ENCODE assay signal across 38 cellular contexts in the genomic region with DNA sequence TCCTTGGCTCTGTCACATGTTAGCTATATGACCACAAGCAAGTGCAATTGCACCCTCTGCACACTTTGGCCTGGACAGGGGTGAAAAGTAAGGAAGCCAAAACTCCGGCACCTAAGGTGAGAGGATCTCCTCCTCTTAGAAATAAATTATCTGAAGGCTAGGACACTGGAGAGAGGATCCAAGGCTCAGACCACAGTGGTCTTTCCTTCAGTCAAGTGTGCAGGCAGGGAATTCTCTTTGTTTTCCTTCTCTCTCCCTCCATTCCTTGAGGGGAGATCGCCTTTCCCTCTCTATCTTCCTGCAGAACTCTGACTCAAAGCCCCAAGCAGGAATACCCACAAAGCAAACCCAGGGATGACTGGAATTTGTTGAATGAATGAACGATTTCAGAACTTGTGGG. TPM values are rescaled to one million over a fixed set of nuclear protein-coding genes. Genes with fewer than 3 reads are reported as not detected.
"Had no signal": no experiment of that assay in that cellular context is flagged by ENCODE, and none has a peak within 500 bp of the region (broad histone marks: within the 10 kb centered on the region; RNA-seq: fewer than 3 reads in every experiment).

No MANE protein-coding gene starts in this region.

- DNase-seq: activated B cell treated with CpG ODN at 0.5 μM for 24 hours; activated CD4-positive, alpha-beta memory T cell treated with anti-CD3 and anti-CD28 coated beads for 36 hours; activated CD4-positive, alpha-beta T cell treated with anti-CD3 and anti-CD28 coated beads for 4 hours; activated CD4-positive, alpha-beta T cell treated with anti-CD3 and anti-CD28 coated beads, Interleukin-2, amount 10 ng/mL, durations not matched to agents 24 days and 14 days; activated CD4-positive, alpha-beta T cell treated with anti-CD3 and anti-CD28 coated beads, Interleukin-2, amount 50 U/mL, for 1 hour; activated CD4-positive, alpha-beta T cell treated with anti-CD3 and anti-CD28 coated beads, Interleukin-2, amount 50 U/mL, for 4 hours; activated CD4-positive, CD25-positive, alpha-beta regulatory T cell treated with anti-CD3 and anti-CD28 coated beads, Interleukin-2, amount 50 U/mL, for 72 hours; activated CD8-positive, alpha-beta memory T cell treated with anti-CD3 and anti-CD28 coated beads for 24 hours; activated CD8-positive, alpha-beta memory T cell treated with anti-CD3 and anti-CD28 coated beads, Interleukin-2, amount 10 ng/mL, durations not matched to agents 7 days and 5 days; activated CD8-positive, alpha-beta memory T cell treated with anti-CD3 and anti-CD28 coated beads, Interleukin-2, amount 50 U/mL, for 48 hours; activated CD8-positive, alpha-beta T cell treated with anti-CD3 and anti-CD28 coated beads, Interleukin-2, amount 10 ng/mL, durations not matched to agents 7 days and 5 days; activated effector memory CD4-positive, alpha-beta T cell treated with Interleukin-2 at 50 U/mL for 16 hours; activated gamma-delta T cell; activated naive CD4-positive, alpha-beta T cell treated with anti-CD3 and anti-CD28 coated beads, Interleukin-2, amount 10 ng/mL, durations not matched to agents 7 days and 5 days; activated naive CD4-positive, alpha-beta T cell treated with Interleukin-2 at 50 U/mL for 16 hours; activated naive CD8-positive, alpha-beta T cell treated with anti-CD3 and anti-CD28 coated beads, Interleukin-2, amount 10 ng/mL, durations not matched to agents 7 days and 5 days; activated naive CD8-positive, alpha-beta T cell treated with anti-CD3 and anti-CD28 coated beads, Interleukin-2, amount 50 U/mL, for 24 hours; activated T-cell treated with anti-CD3 and anti-CD28 coated beads, Interleukin-2, amount 50 U/mL, for 24 hours; activated T-cell treated with anti-CD3 and anti-CD28 coated beads, Interleukin-2, amount 50 U/mL, for 48 hours; amygdala; anterior cingulate cortex; caudate nucleus; SW 1271; T-helper 1 cell; T-helper 2 cell; T-helper 9 cell had no signal

- ATAC-seq: activated CD8-positive, alpha-beta memory T cell treated with anti-CD3 and anti-CD28 coated beads, Interleukin-2, amount 10 ng/mL, durations not matched to agents 7 days and 5 days; activated CD8-positive, alpha-beta T cell treated with anti-CD3 and anti-CD28 coated beads, Interleukin-2, amount 10 ng/mL, durations not matched to agents 7 days and 5 days; activated naive CD8-positive, alpha-beta T cell treated with anti-CD3 and anti-CD28 coated beads, Interleukin-2, amount 50 U/mL, for 24 hours had no signal

- H3K4me3 ChIP-seq: ascending aorta, cardiac muscle cell had no signal

- H3K9me3 Mint-ChIP-seq: activated B cell treated with CpG ODN at 0.5 μM for 24 hours; activated CD4-positive, alpha-beta memory T cell treated with anti-CD3 and anti-CD28 coated beads for 36 hours; activated CD4-positive, alpha-beta T cell treated with anti-CD3 and anti-CD28 coated beads, Interleukin-2, amount 10 ng/mL, durations not matched to agents 24 days and 14 days; activated naive CD4-positive, alpha-beta T cell treated with anti-CD3 and anti-CD28 coated beads, Interleukin-2, amount 10 ng/mL, durations not matched to agents 7 days and 5 days; activated naive CD4-positive, alpha-beta T cell treated with anti-CD3 and anti-CD28 coated beads, Interleukin-2, amount 50 U/mL, for 24 hours; activated naive CD8-positive, alpha-beta T cell treated with anti-CD3 and anti-CD28 coated beads, Interleukin-2, amount 10 ng/mL, durations not matched to agents 7 days and 5 days; activated naive CD8-positive, alpha-beta T cell treated with anti-CD3 and anti-CD28 coated beads, Interleukin-2, amount 50 U/mL, for 24 hours; activated T-cell treated with anti-CD3 and anti-CD28 coated beads, Interleukin-2, amount 50 U/mL, for 24 hours; activated T-helper 2 cell treated with anti-CD3 and anti-CD28 coated beads, Interferon-gamma antibody, Interleukin-2, Interleukin-4, amounts not matched to agents 10 μg/mL and 5 μg/mL and 100 μg/mL, durations not matched to agents 14 hours and 24 hours and 36 hours; central memory CD8-positive, alpha-beta T cell; T-helper 1 cell treated with Interleukin-12 subunit alpha and Interleukin-12 subunit beta and Interleukin-4 antibody, amounts not matched to agents 30 μg/mL and 1 μg/mL, for 36 hours; T-helper 2 cell treated with Interferon-gamma antibody and Interleukin-4, amounts not matched to agents 5 μg/mL and 100 μg/mL, for 36 hours had no signal

- H3K9me3 ChIP-seq: ascending aorta had no signal

- H3K36me3 Mint-ChIP-seq: activated CD4-positive, alpha-beta memory T cell treated with anti-CD3 and anti-CD28 coated beads for 36 hours; activated naive CD4-positive, alpha-beta T cell treated with anti-CD3 and anti-CD28 coated beads, Interleukin-2, amount 10 ng/mL, durations not matched to agents 7 days and 5 days; activated naive CD8-positive, alpha-beta T cell; brain had no signal

- H3K27ac ChIP-seq: ascending aorta, cardiac muscle cell, VCaP had no signal

- FAIRE-seq: bronchial epithelial cell, TTC549 had no signal

- H3K36me3 ChIP-seq: ascending aorta, cardiac muscle cell had no signal

- H3K27ac Mint-ChIP-seq: activated B cell treated with CpG ODN at 0.5 μM for 24 hours; activated CD4-positive, alpha-beta memory T cell treated with anti-CD3 and anti-CD28 coated beads for 36 hours; activated CD4-positive, alpha-beta T cell treated with anti-CD3 and anti-CD28 coated beads, Interleukin-2, amount 10 ng/mL, durations not matched to agents 24 days and 14 days; activated CD8-positive, alpha-beta memory T cell treated with anti-CD3 and anti-CD28 coated beads, Interleukin-2, amount 10 ng/mL, durations not matched to agents 7 days and 5 days; activated CD8-positive, alpha-beta T cell treated with anti-CD3 and anti-CD28 coated beads, Interleukin-2, amount 10 ng/mL, durations not matched to agents 7 days and 5 days; activated naive CD4-positive, alpha-beta T cell treated with anti-CD3 and anti-CD28 coated beads, Interleukin-2, amount 10 ng/mL, durations not matched to agents 7 days and 5 days; activated naive CD4-positive, alpha-beta T cell treated with anti-CD3 and anti-CD28 coated beads, Interleukin-2, amount 50 U/mL, for 24 hours; activated naive CD8-positive, alpha-beta T cell; activated naive CD8-positive, alpha-beta T cell treated with anti-CD3 and anti-CD28 coated beads, Interleukin-2, amount 10 ng/mL, durations not matched to agents 7 days and 5 days; activated naive CD8-positive, alpha-beta T cell treated with anti-CD3 and anti-CD28 coated beads, Interleukin-2, amount 50 U/mL, for 24 hours; activated T-cell treated with anti-CD3 and anti-CD28 coated beads, Interleukin-2, amount 50 U/mL, for 24 hours; activated T-helper 2 cell treated with anti-CD3 and anti-CD28 coated beads, Interferon-gamma antibody, Interleukin-2, Interleukin-4, amounts not matched to agents 10 μg/mL and 5 μg/mL and 100 μg/mL, durations not matched to agents 14 hours and 24 hours and 36 hours; brain; T-helper 1 cell treated with Interleukin-12 subunit alpha and Interleukin-12 subunit beta and Interleukin-4 antibody, amounts not matched to agents 30 μg/mL and 1 μg/mL, for 36 hours; T-helper 2 cell treated with Interferon-gamma antibody and Interleukin-4, amounts not matched to agents 5 μg/mL and 100 μg/mL, for 36 hours had no signal

- H3K4me3 Mint-ChIP-seq: activated B cell treated with CpG ODN at 0.5 μM for 24 hours; activated CD4-positive, alpha-beta memory T cell treated with anti-CD3 and anti-CD28 coated beads for 36 hours; activated CD4-positive, alpha-beta T cell treated with anti-CD3 and anti-CD28 coated beads, Interleukin-2, amount 10 ng/mL, durations not matched to agents 24 days and 14 days; activated CD8-positive, alpha-beta memory T cell treated with anti-CD3 and anti-CD28 coated beads, Interleukin-2, amount 10 ng/mL, durations not matched to agents 7 days and 5 days; activated CD8-positive, alpha-beta T cell treated with anti-CD3 and anti-CD28 coated beads, Interleukin-2, amount 10 ng/mL, durations not matched to agents 7 days and 5 days; activated naive CD4-positive, alpha-beta T cell treated with anti-CD3 and anti-CD28 coated beads, Interleukin-2, amount 10 ng/mL, durations not matched to agents 7 days and 5 days; activated naive CD8-positive, alpha-beta T cell; activated naive CD8-positive, alpha-beta T cell treated with anti-CD3 and anti-CD28 coated beads, Interleukin-2, amount 10 ng/mL, durations not matched to agents 7 days and 5 days; activated naive CD8-positive, alpha-beta T cell treated with anti-CD3 and anti-CD28 coated beads, Interleukin-2, amount 50 U/mL, for 24 hours; activated T-cell treated with anti-CD3 and anti-CD28 coated beads, Interleukin-2, amount 50 U/mL, for 24 hours; central memory CD8-positive, alpha-beta T cell; T-helper 1 cell treated with Interleukin-12 subunit alpha and Interleukin-12 subunit beta and Interleukin-4 antibody, amounts not matched to agents 30 μg/mL and 1 μg/mL, for 36 hours; T-helper 2 cell treated with Interferon-gamma antibody and Interleukin-4, amounts not matched to agents 5 μg/mL and 100 μg/mL, for 36 hours had no signal

RNA-seq across cellular contexts. Expression of gene MEGF11, which starts 3.1 kb away (rescaled TPM):
- total RNA-seq: activated B cell treated with CpG ODN at 0.5 μM for 24 hours; activated CD4-positive, alpha-beta memory T cell treated with anti-CD3 and anti-CD28 coated beads for 36 hours; activated CD4-positive, alpha-beta T cell treated with anti-CD3 and anti-CD28 coated beads, Interleukin-2, amount 10 ng/mL, durations not matched to agents 24 days and 14 days; activated CD8-positive, alpha-beta memory T cell treated with anti-CD3 and anti-CD28 coated beads, Interleukin-2, amount 10 ng/mL, durations not matched to agents 7 days and 5 days; activated CD8-positive, alpha-beta T cell treated with anti-CD3 and anti-CD28 coated beads, Interleukin-2, amount 10 ng/mL, durations not matched to agents 7 days and 5 days; activated naive CD8-positive, alpha-beta T cell treated with anti-CD3 and anti-CD28 coated beads, Interleukin-2, amount 10 ng/mL, durations not matched to agents 7 days and 5 days; activated T-helper 2 cell treated with anti-CD3 and anti-CD28 coated beads, Interferon-gamma antibody, Interleukin-2, Interleukin-4, amounts not matched to agents 10 μg/mL and 5 μg/mL and 100 μg/mL, durations not matched to agents 14 hours and 24 hours and 36 hours; ascending aorta; bronchial epithelial cell had no signal
- polyA plus RNA-seq: cardiac muscle cell had no signal
